In genomic region chr5:150449491-150450339, GRCh38 we compare ENCODE assay signal across 1 cellular context.
TF ChIP-seq lines count a peak whose summit lies in the region.

TSS of gene RPS14 (minus strand) at chr5:150449739. CDS start at chr5:150447733, 2,006 bp downstream.

TF ChIP-seq in HepG2, 621 proteins besides CTCF, POLR2A, EP300 and RAD21 (continued from another document and continues in another):
- peak; percentile 59 for TF ChIP-seq HDAC2 (CRISPR knock-in tag; IDR thresholded peaks at IDR 0.05)
- peak; percentile 14; the same call in 1 of the 2 replicates for TF ChIP-seq ZBED4 (CRISPR knock-in tag; IDR thresholded peaks at IDR 0.05; ENCODE audit: borderline replicate concordance)
- TF ChIP-seq GLI4 (CRISPR knock-in tag; IDR thresholded peaks at IDR 0.05; ENCODE audit: borderline replicate concordance), result peak; percentile 43; the same call in 1 of the 2 replicates
- no peak; the same call in 1 of the 2 replicates for TF ChIP-seq ZNF280B (CRISPR knock-in tag; IDR thresholded peaks at IDR 0.05; ENCODE audit: borderline replicate concordance)
- peak; percentile 76 for TF ChIP-seq GABPA (IDR thresholded peaks at IDR 0.05; ENCODE audit: low read depth, low read length)
- peak; percentile 97 for TF ChIP-seq GABPA (CRISPR knock-in tag; IDR thresholded peaks at IDR 0.05; ENCODE audit: low read depth)
- no peak for TF ChIP-seq TARDBP (CRISPR knock-in tag; IDR thresholded peaks at IDR 0.05)
- TF ChIP-seq HIVEP1 (CRISPR knock-in tag; IDR thresholded peaks at IDR 0.05), result peak; percentile 77; the same call in 1 of the 2 replicates
- no peak for TF ChIP-seq CBFB (CRISPR knock-in tag; IDR thresholded peaks at IDR 0.05)
- TF ChIP-seq ZNF616 (CRISPR knock-in tag; IDR thresholded peaks at IDR 0.05; ENCODE audit: low read depth), result no peak
- no peak; the same call in 1 of the 2 replicates for TF ChIP-seq JDP2 (CRISPR knock-in tag; IDR thresholded peaks at IDR 0.05; ENCODE audit: borderline replicate concordance)
- peak; percentile 45 for TF ChIP-seq ZNF709 (CRISPR knock-in tag; IDR thresholded peaks at IDR 0.05)
- TF ChIP-seq ZSCAN5A (CRISPR knock-in tag; IDR thresholded peaks at IDR 0.05; ENCODE audit: borderline replicate concordance), result no peak; the same call in 1 of the 2 replicates
- TF ChIP-seq ZNF383 (CRISPR knock-in tag; IDR thresholded peaks at IDR 0.05; ENCODE audit: borderline replicate concordance), result peak; percentile 55; the same call in 1 of the 2 replicates
- peak; percentile 73 for TF ChIP-seq ZNF784 (CRISPR knock-in tag; IDR thresholded peaks at IDR 0.05; ENCODE audit: borderline replicate concordance)
- TF ChIP-seq ZNF10 (CRISPR knock-in tag; IDR thresholded peaks at IDR 0.05; ENCODE audit: borderline replicate concordance, low read depth), result no peak
- peak; percentile 97 for TF ChIP-seq ZMYM4 (CRISPR knock-in tag; IDR thresholded peaks at IDR 0.05)
- TF ChIP-seq HOXA3 (CRISPR knock-in tag; IDR thresholded peaks at IDR 0.05), result peak; percentile 97
- TF ChIP-seq TIGD3 (CRISPR knock-in tag; IDR thresholded peaks at IDR 0.05; ENCODE audit: borderline replicate concordance), result peak; percentile 93; the same call in 1 of the 2 replicates
- TF ChIP-seq ZNF629 (CRISPR knock-in tag; conservative IDR thresholded peaks at IDR 0.05), result no peak
- TF ChIP-seq SP140L (CRISPR knock-in tag; IDR thresholded peaks at IDR 0.05; ENCODE audit: borderline replicate concordance), result peak; percentile 93; the same call in 1 of the 2 replicates
- TF ChIP-seq ZNF331 (CRISPR knock-in tag; IDR thresholded peaks at IDR 0.05), result peak; percentile 33; the same call in 1 of the 2 replicates
- no peak for TF ChIP-seq ZNF496 (CRISPR knock-in tag; IDR thresholded peaks at IDR 0.05; ENCODE audit: insufficient replicate concordance)
- no peak for TF ChIP-seq ZSCAN31 (CRISPR knock-in tag; IDR thresholded peaks at IDR 0.05; ENCODE audit: low read depth)
- TF ChIP-seq PLRG1 (conservative IDR thresholded peaks at IDR 0.05), result no peak
- TF ChIP-seq TOE1 (CRISPR knock-in tag; IDR thresholded peaks at IDR 0.05), result peak; percentile 94; the same call in 1 of the 2 replicates
- TF ChIP-seq MED8 (CRISPR knock-in tag; IDR thresholded peaks at IDR 0.05; ENCODE audit: insufficient replicate concordance), result peak; percentile 91
- TF ChIP-seq DMAP1 (CRISPR knock-in tag; IDR thresholded peaks at IDR 0.05), result peak; percentile 98
- 0 out of 2 replicates have a peak, but pooled peaks have one; percentile 83 for TF ChIP-seq SALL2 (CRISPR knock-in tag; IDR thresholded peaks at IDR 0.05)
- TF ChIP-seq TCF7 (IDR thresholded peaks at IDR 0.05; ENCODE audit: low read depth), result no peak
- no peak for TF ChIP-seq ZSCAN20 (CRISPR knock-in tag; IDR thresholded peaks at IDR 0.05; ENCODE audit: borderline replicate concordance)
- no peak for TF ChIP-seq SIN3A (IDR thresholded peaks at IDR 0.05; ENCODE audit: borderline replicate concordance, low read depth, low read length)
- TF ChIP-seq FOSL2 (CRISPR knock-in tag; IDR thresholded peaks at IDR 0.05), result peak; percentile 56
- 0 out of 2 replicates have a peak, but pooled peaks have one; percentile 29 for TF ChIP-seq ZBTB34 (CRISPR knock-in tag; IDR thresholded peaks at IDR 0.05)
- TF ChIP-seq ZNF33A (CRISPR knock-in tag; IDR thresholded peaks at IDR 0.05; ENCODE audit: borderline replicate concordance), result no peak
- peak; percentile 87 for TF ChIP-seq ZBTB40 (IDR thresholded peaks at IDR 0.05)
- TF ChIP-seq ZBTB40 (CRISPR knock-in tag; IDR thresholded peaks at IDR 0.05), result peak; percentile 84
- no peak for TF ChIP-seq ZNF138 (CRISPR knock-in tag; IDR thresholded peaks at IDR 0.05; ENCODE audit: low read depth)
- TF ChIP-seq ZNF367 (CRISPR knock-in tag; IDR thresholded peaks at IDR 0.05; ENCODE audit: borderline replicate concordance), result peak; percentile 33; the same call in 1 of the 2 replicates
- peak; percentile 89 for TF ChIP-seq ZMAT3 (CRISPR knock-in tag; conservative IDR thresholded peaks at IDR 0.05)
- TF ChIP-seq KMT2B (CRISPR knock-in tag; IDR thresholded peaks at IDR 0.05), result peak; percentile 68
- TF ChIP-seq ZNF34 (CRISPR knock-in tag; IDR thresholded peaks at IDR 0.05; ENCODE audit: borderline replicate concordance), result 0 out of 2 replicates have a peak, but pooled peaks have one; percentile 87
- TF ChIP-seq SMC3 (IDR thresholded peaks at IDR 0.05; ENCODE audit: low read length), result no peak
- peak; percentile 33; the same call in 1 of the 2 replicates for TF ChIP-seq MLLT10 (CRISPR knock-in tag; IDR thresholded peaks at IDR 0.05)
- TF ChIP-seq GATAD1 (CRISPR knock-in tag; IDR thresholded peaks at IDR 0.05), result peak; percentile 94
- TF ChIP-seq CHD4 (IDR thresholded peaks at IDR 0.05; ENCODE audit: borderline replicate concordance, low read length), result no peak
